In the genomic region with DNA sequence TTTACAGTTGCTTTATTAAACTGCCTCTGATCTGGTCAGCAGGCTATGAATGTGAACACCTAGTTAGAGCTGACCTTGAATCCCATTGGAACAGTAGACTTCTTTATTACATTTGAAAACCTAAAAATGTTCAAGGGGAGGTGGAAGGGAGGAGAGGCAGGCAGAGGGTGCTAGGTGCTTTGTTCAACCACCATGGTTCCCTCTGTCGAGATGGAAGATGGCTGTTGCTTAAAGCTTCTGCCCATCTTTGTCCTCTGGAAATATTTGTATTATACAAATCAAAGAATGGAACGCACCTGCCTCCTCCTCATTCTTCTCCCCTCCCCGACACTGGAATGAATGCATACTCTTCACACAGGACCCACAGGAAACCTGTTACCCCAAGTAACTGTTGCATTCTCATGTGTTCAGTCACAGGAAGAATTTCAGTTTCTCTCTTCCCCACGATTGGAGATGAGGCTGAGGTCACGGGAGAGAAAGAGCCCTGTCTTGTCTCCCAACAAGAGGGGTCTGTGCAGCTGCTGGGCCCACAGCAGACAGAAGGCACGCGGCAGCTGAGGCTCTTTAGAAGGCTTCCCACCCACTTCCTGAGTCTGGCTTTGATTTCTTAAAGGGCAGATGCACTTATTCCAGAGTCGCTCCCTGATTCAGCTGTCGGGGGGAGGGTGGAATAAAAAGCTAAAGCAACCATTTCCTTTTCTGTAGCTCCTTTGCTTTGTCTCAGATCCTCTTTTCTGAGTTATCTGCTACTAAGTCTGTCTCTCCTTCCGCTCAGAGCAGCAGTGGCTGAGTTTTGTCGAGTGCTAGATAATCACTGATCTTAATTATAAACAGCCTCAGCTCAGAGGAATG, we compare ENCODE assay signal across 9 cellular contexts.
DNase-seq lines count a peak whose midpoint lies in the region; ATAC-seq and TF ChIP-seq lines count a peak whose summit lies in the region.
"Had no signal": no experiment of that assay in that cellular context is flagged by ENCODE, and none has a peak within 500 bp of the region (broad histone marks: within the 10 kb centered on the region; RNA-seq: fewer than 3 reads in every experiment).

No MANE protein-coding gene starts in this region.

- no peaks in the 10 kb centered on the region for H3K36me3 ChIP-seq in CD8-positive, alpha-beta T cell (ENCODE audit: insufficient read depth, low read length)
- no peaks in the 10 kb centered on the region for H3K36me3 ChIP-seq in effector memory CD4-positive, alpha-beta T cell (ENCODE audit: control insufficient read depth, insufficient read depth, low read length)
- no peaks in the 10 kb centered on the region for H3K36me3 ChIP-seq in uterus
- H3K36me3 ChIP-seq in WERI-Rb-1 = no peaks in the 10 kb centered on the region

- peak; percentile 10 to 75 (median 61) for DNase-seq in CD8-positive, alpha-beta T cell
- peak; percentile 50 for DNase-seq in activated B cell treated with CpG ODN at 0.5 μM for 24 hours
- DNase-seq in effector memory CD4-positive, alpha-beta T cell = peak; percentile 17 to 34 (median 25)
- DNase-seq in natural killer cell treated with Interleukin-12 subunit alpha and Interleukin-12 subunit beta and Interleukin-15 and Interleukin-18, amount 100 ng/mL, for 72 hours (ENCODE audit: low spot score) = no peak
- DNase-seq in uterus = peak; percentile 28 to 30
- DNase-seq in WERI-Rb-1 = no peak

- H3K4me1 ChIP-seq in CD8-positive, alpha-beta T cell (ENCODE audit: insufficient read depth, low read length) = peaks cover 58% of the 10 kb centered on the region
- H3K4me1 ChIP-seq in effector memory CD4-positive, alpha-beta T cell (ENCODE audit: control insufficient read depth, insufficient read depth, low read length, poor library complexity, severe bottlenecking) = peaks cover 27% of the 10 kb centered on the region
- H3K4me1 ChIP-seq in uterus = no peaks in the 10 kb centered on the region

- peak overlapping the region; percentile 95 for H3K27ac Mint-ChIP-seq in CD8-positive, alpha-beta T cell
- H3K27ac Mint-ChIP-seq in activated B cell treated with CpG ODN at 0.5 μM for 24 hours = peak overlapping the region; percentile 98
- peak overlapping the region; percentile 20 to 94 for H3K27ac Mint-ChIP-seq in natural killer cell treated with Interleukin-12 subunit alpha and Interleukin-12 subunit beta and Interleukin-15 and Interleukin-18, amount 100 ng/mL, for 72 hours

- H3K27me3 Mint-ChIP-seq in CD8-positive, alpha-beta T cell (ENCODE audit: low read depth) = no peaks in the 10 kb centered on the region
- H3K27me3 Mint-ChIP-seq in activated B cell treated with CpG ODN at 0.5 μM for 24 hours = no peaks in the 10 kb centered on the region
- no peaks in the 10 kb centered on the region for H3K27me3 Mint-ChIP-seq in natural killer cell treated with Interleukin-12 subunit alpha and Interleukin-12 subunit beta and Interleukin-15 and Interleukin-18, amount 100 ng/mL, for 72 hours

- H3K27ac ChIP-seq in CD8-positive, alpha-beta T cell (ENCODE audit: low read depth, low read length) = peak overlapping the region; percentile 52
- H3K27ac ChIP-seq in effector memory CD4-positive, alpha-beta T cell (ENCODE audit: insufficient read depth, low read length, poor library complexity, severe bottlenecking) = peak overlapping the region; percentile 58
- peak overlapping the region; percentile 60 to 61 for H3K27ac ChIP-seq in uterus
- H3K27ac ChIP-seq in WERI-Rb-1 = no peak overlapping the region
- H3K27ac ChIP-seq: KMS-11 had no signal

- TF ChIP-seq CTCF in CD8-positive, alpha-beta T cell (IDR thresholded peaks at IDR 0.05) = no peak
- TF ChIP-seq CTCF in activated B cell treated with CpG ODN at 0.5 μM for 24 hours (IDR thresholded peaks at IDR 0.05) = no peak
- TF ChIP-seq CTCF in uterus (IDR thresholded peaks at IDR 0.05) = no peak
- no peak for TF ChIP-seq CTCF in WERI-Rb-1 (IDR thresholded peaks at IDR 0.05; ENCODE audit: low read depth, low read length)

- H3K4me1 Mint-ChIP-seq in CD8-positive, alpha-beta T cell (ENCODE audit: low read depth) = peaks cover 71% of the 10 kb centered on the region
- peaks cover 76% of the 10 kb centered on the region for H3K4me1 Mint-ChIP-seq in activated B cell treated with CpG ODN at 0.5 μM for 24 hours
- peaks cover 44 to 49% of the 10 kb centered on the region in 2 donors for H3K4me1 Mint-ChIP-seq in natural killer cell treated with Interleukin-12 subunit alpha and Interleukin-12 subunit beta and Interleukin-15 and Interleukin-18, amount 100 ng/mL, for 72 hours (ENCODE audit: low read depth in 2 of 2)

- peak; percentile 70 for ATAC-seq in CD8-positive, alpha-beta T cell
- peak; percentile 73 for ATAC-seq in GM19395 (IDR thresholded peaks at IDR 0.05; ENCODE audit: unreplicated experiment)
- ATAC-seq in HG03460 (IDR thresholded peaks at IDR 0.05; ENCODE audit: unreplicated experiment) = peak; percentile 59
- peak; percentile 75 for ATAC-seq in activated B cell treated with CpG ODN at 0.5 μM for 24 hours (ENCODE audit: low read depth)
- ATAC-seq in natural killer cell treated with Interleukin-12 subunit alpha and Interleukin-12 subunit beta and Interleukin-15 and Interleukin-18, amount 100 ng/mL, for 72 hours = peak; percentile 63 to 67

- peaks cover 14% of the 10 kb centered on the region for H3K36me3 Mint-ChIP-seq in CD8-positive, alpha-beta T cell
- no peaks in the 10 kb centered on the region for H3K36me3 Mint-ChIP-seq in activated B cell treated with CpG ODN at 0.5 μM for 24 hours (ENCODE audit: low read depth)
- peaks cover 11% of the 10 kb centered on the region for H3K36me3 Mint-ChIP-seq in natural killer cell treated with Interleukin-12 subunit alpha and Interleukin-12 subunit beta and Interleukin-15 and Interleukin-18, amount 100 ng/mL, for 72 hours

- no peak for TF ChIP-seq POLR2A in uterus (IDR thresholded peaks at IDR 0.05)

- peaks cover 11% of the 10 kb centered on the region for H3K9me3 Mint-ChIP-seq in CD8-positive, alpha-beta T cell
- H3K9me3 Mint-ChIP-seq in activated B cell treated with CpG ODN at 0.5 μM for 24 hours = no peaks in the 10 kb centered on the region
- H3K9me3 Mint-ChIP-seq in natural killer cell treated with Interleukin-12 subunit alpha and Interleukin-12 subunit beta and Interleukin-15 and Interleukin-18, amount 100 ng/mL, for 72 hours = peaks cover 9% of the 10 kb centered on the region

- CTCF ChIA-PET in CD8-positive, alpha-beta T cell (lab: Charles Lee) = interaction anchor here (0.9 to 3.1 kb wide), 7 partner anchors 10 to 982 kb away, joined by 3 to 12 read pairs (median 5); partner anchors contain the start of gene BTG1
- CTCF ChIA-PET in activated B cell treated with CpG ODN at 0.5 μM for 24 hours (lab: Charles Lee) = interaction anchor here (0.7 to 4.0 kb wide), 14 partner anchors 38 to 552 kb away, joined by 3 to 31 read pairs (median 6); partner anchors contain the start of gene BTG1

- H3K4me3 ChIP-seq in CD8-positive, alpha-beta T cell (ENCODE audit: low read depth, low read length) = peak overlapping the region; percentile 27
- peak overlapping the region; percentile 1 for H3K4me3 ChIP-seq in effector memory CD4-positive, alpha-beta T cell (ENCODE audit: insufficient read depth, low read depth, low read length, poor library complexity, severe bottlenecking)
- H3K4me3 ChIP-seq in uterus = peak overlapping the region in 1 of 2 donors; percentile 2
- no peak overlapping the region for H3K4me3 ChIP-seq in WERI-Rb-1 (ENCODE audit: low read depth, low read length)

- intact Hi-C loops in CD8-positive, alpha-beta T cell (cut with DNase I, micrococcal nuclease) = loop anchor here in 1 of 2 experiments (2.0 kb wide), 2 partner anchors 15 to 35 kb away; no protein-coding TSS in a partner anchor
- intact Hi-C loops in activated B cell treated with CpG ODN at 0.5 μM for 24 hours (cut with micrococcal nuclease) (loop anchor here (1.0 to 5.0 kb wide), 13 partner anchors 40 to 1209 kb away; partner anchors contain the start of genes BTG1 and SOCS2), uterus (cut with DNase I; ENCODE audit: low total_unique reads) (no loop called here)

- POLR2A ChIA-PET in CD8-positive, alpha-beta T cell (lab: Charles Lee) = interaction anchor here (0.5 to 3.8 kb wide), 17 partner anchors 9 to 333 kb away, joined by 3 to 46 read pairs (median 5); partner anchors contain the start of gene BTG1
- POLR2A ChIA-PET in activated B cell treated with CpG ODN at 0.5 μM for 24 hours (lab: Charles Lee) = interaction anchor here (0.6 to 7.4 kb wide), 48 partner anchors 8 to 235 kb away, joined by 3 to 344 read pairs (median 6); partner anchors contain the start of gene BTG1

- H3K27me3 ChIP-seq in CD8-positive, alpha-beta T cell (ENCODE audit: insufficient read depth, low read length) = no peaks in the 10 kb centered on the region
- H3K27me3 ChIP-seq in effector memory CD4-positive, alpha-beta T cell (replicated peaks; ENCODE audit: control insufficient read depth, insufficient read depth, low read length, poor library complexity, severe bottlenecking) = no peaks in the 10 kb centered on the region
- H3K27me3 ChIP-seq in uterus (no peaks in the 10 kb centered on the region), WERI-Rb-1 (ENCODE audit: insufficient read depth, low read depth, severe bottlenecking) (no peaks in the 10 kb centered on the region)

- peak overlapping the region; percentile 71 for H3K4me3 Mint-ChIP-seq in CD8-positive, alpha-beta T cell
- peak overlapping the region; percentile 88 for H3K4me3 Mint-ChIP-seq in activated B cell treated with CpG ODN at 0.5 μM for 24 hours
- H3K4me3 Mint-ChIP-seq in natural killer cell treated with Interleukin-12 subunit alpha and Interleukin-12 subunit beta and Interleukin-15 and Interleukin-18, amount 100 ng/mL, for 72 hours = peak overlapping the region; percentile 43

- H3K9me3 ChIP-seq in CD8-positive, alpha-beta T cell (ENCODE audit: low read length) = peaks cover 9% of the 10 kb centered on the region
- peaks cover 14% of the 10 kb centered on the region for H3K9me3 ChIP-seq in effector memory CD4-positive, alpha-beta T cell (ENCODE audit: control insufficient read depth, low read length)
- H3K9me3 ChIP-seq in uterus = no peaks in the 10 kb centered on the region
- no peaks in the 10 kb centered on the region for H3K9me3 ChIP-seq in WERI-Rb-1 (ENCODE audit: severe bottlenecking)

Comparison
In these comparisons a context has a peak if more than half of its experiments do, and no peak if none do; other contexts are left out.
1. DNase-seq: peak in CD8-positive, alpha-beta T cell (7 of 7), activated B cell treated with CpG ODN at 0.5 μM for 24 hours (single experiment), effector memory CD4-positive, alpha-beta T cell (3 of 3) and uterus (2 of 2); none in natural killer cell treated with Interleukin-12 subunit alpha and Interleukin-12 subunit beta and Interleukin-15 and Interleukin-18, amount 100 ng/mL, for 72 hours (single experiment) and WERI-Rb-1 (single experiment).
2. Peak in every context shown above with its lines, with median percentiles within 50 percentile points of each other: ATAC-seq, H3K27ac Mint-ChIP-seq and H3K4me3 Mint-ChIP-seq.